In the genomic region with DNA sequence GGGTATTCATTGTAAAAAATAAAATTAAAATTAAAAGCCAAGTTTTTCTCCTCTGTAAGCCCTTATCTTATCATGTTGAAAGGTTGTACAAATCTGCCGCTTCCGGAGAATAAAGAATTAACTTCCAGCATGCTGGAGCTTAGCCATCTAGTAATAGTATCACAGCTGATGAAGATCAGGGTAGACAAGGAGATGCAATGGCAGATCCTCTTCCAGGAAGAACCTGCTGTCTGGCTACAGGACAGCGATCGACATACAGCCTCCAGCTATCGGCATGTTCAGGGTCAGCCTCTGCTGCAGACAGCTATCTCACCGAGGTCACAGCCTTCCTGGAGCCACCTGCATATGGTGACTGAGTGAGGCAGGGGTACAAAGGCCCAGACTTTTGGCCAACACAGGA, we compare ENCODE assay signal across 24 cellular contexts.
"Had no signal": no experiment of that assay in that cellular context is flagged by ENCODE, and none has a peak within 500 bp of the region (broad histone marks: within the 10 kb centered on the region; RNA-seq: fewer than 3 reads in every experiment).

No MANE protein-coding gene starts in this region.

- DNase-seq: occipital lobe; psoas muscle; right lobe of liver; sigmoid colon; stimulated activated CD4-positive, alpha-beta T cell treated with anti-CD3 and anti-CD28 coated beads, Interleukin-15, amount 100 ng/mL, for 24 hours; stimulated activated CD4-positive, alpha-beta T cell treated with anti-CD3 and anti-CD28 coated beads, Interleukin-2, amount 100 ng/mL, for 24 hours; stimulated activated CD4-positive, alpha-beta T cell treated with anti-CD3 and anti-CD28 coated beads, Interleukin-2, amount 100 ng/mL, for 48 hours; stimulated activated CD4-positive, alpha-beta T cell treated with anti-CD3 and anti-CD28 coated beads, Interleukin-4, amount 100 ng/mL, for 24 hours; stimulated activated naive B cell treated with anti-CD40 and anti-IgM and Interleukin-4, amounts not matched to agents 10 μg/mL and 1 μg/mL and 100 μg/mL, for 72 hours; stimulated activated naive CD4-positive, alpha-beta T cell treated with Interleukin-2 at 50 U/mL for 16 hours; trophoblast cell; upper lobe of left lung had no signal

- H3K4me3 ChIP-seq: neural progenitor cell, ovary, psoas muscle, right lobe of liver, sigmoid colon, stomach, thoracic aorta, thyroid gland, tibial nerve, upper lobe of left lung, vagina had no signal

- H3K36me3 ChIP-seq: neural progenitor cell, ovary, right lobe of liver, thyroid gland, vagina had no signal

- H3K27ac ChIP-seq: neural progenitor cell, ovary, parathyroid adenoma, psoas muscle, right lobe of liver, sigmoid colon, stomach, thoracic aorta, thyroid gland, tibial nerve, upper lobe of left lung, vagina had no signal

- H3K27ac Mint-ChIP-seq: natural killer cell treated with Interleukin-12 subunit alpha and Interleukin-12 subunit beta and Interleukin-15 and Interleukin-18, amount 100 ng/mL, for 72 hours; neural progenitor cell; progenitor cell of endocrine pancreas; stimulated activated effector memory CD8-positive, alpha-beta T cell treated with anti-CD3 and anti-CD28 coated beads, Interleukin-12 subunit alpha, Interleukin-12 subunit beta, amount 100 ng/mL, for 72 hours; stimulated activated naive B cell treated with anti-CD40 and anti-IgM and Interleukin-4, amounts not matched to agents 10 μg/mL and 1 μg/mL and 100 μg/mL, for 72 hours; stimulated activated naive CD8-positive, alpha-beta T cell treated with anti-CD3 and anti-CD28 coated beads, Interleukin-15, Interleukin-2, amounts not matched to agents 100 ng/mL and 50 ng/mL, for 24 hours had no signal

- H3K4me1 ChIP-seq: neural progenitor cell, thyroid gland had no signal

- H3K9me3 Mint-ChIP-seq: natural killer cell treated with Interleukin-12 subunit alpha and Interleukin-12 subunit beta and Interleukin-15 and Interleukin-18, amount 100 ng/mL, for 72 hours; neural progenitor cell; stimulated activated effector memory CD8-positive, alpha-beta T cell treated with anti-CD3 and anti-CD28 coated beads, Interleukin-12 subunit alpha, Interleukin-12 subunit beta, amount 100 ng/mL, for 72 hours; stimulated activated naive CD8-positive, alpha-beta T cell treated with anti-CD3 and anti-CD28 coated beads, Interleukin-15, Interleukin-2, amounts not matched to agents 100 ng/mL and 50 ng/mL, for 24 hours had no signal

- H3K4me2 ChIP-seq: neural progenitor cell had no signal

- H3K9ac ChIP-seq: neural progenitor cell, parathyroid adenoma had no signal

- H2AFZ ChIP-seq: neural progenitor cell, parathyroid adenoma had no signal

- ATAC-seq: natural killer cell treated with Interleukin-12 subunit alpha and Interleukin-12 subunit beta and Interleukin-15 and Interleukin-18, amount 100 ng/mL, for 72 hours; stimulated activated effector memory CD8-positive, alpha-beta T cell treated with anti-CD3 and anti-CD28 coated beads, Interleukin-12 subunit alpha, Interleukin-12 subunit beta, amount 100 ng/mL, for 72 hours; stimulated activated naive B cell treated with anti-CD40 and anti-IgM and Interleukin-4, amounts not matched to agents 10 μg/mL and 1 μg/mL and 100 μg/mL, for 72 hours had no signal

- H3K27me3 ChIP-seq: neural progenitor cell, ovary, right lobe of liver, sigmoid colon, stomach, thyroid gland, tibial nerve, upper lobe of left lung, vagina had no signal

- H3K9me3 ChIP-seq: ovary, psoas muscle, right lobe of liver, sigmoid colon, stomach, thoracic aorta, thyroid gland, tibial nerve, upper lobe of left lung, vagina had no signal

- H3K27me3 Mint-ChIP-seq: natural killer cell treated with Interleukin-12 subunit alpha and Interleukin-12 subunit beta and Interleukin-15 and Interleukin-18, amount 100 ng/mL, for 72 hours; progenitor cell of endocrine pancreas; stimulated activated naive B cell treated with anti-CD40 and anti-IgM and Interleukin-4, amounts not matched to agents 10 μg/mL and 1 μg/mL and 100 μg/mL, for 72 hours; stimulated activated naive CD8-positive, alpha-beta T cell treated with anti-CD3 and anti-CD28 coated beads, Interleukin-15, Interleukin-2, amounts not matched to agents 100 ng/mL and 50 ng/mL, for 24 hours had no signal

- H3K4me3 Mint-ChIP-seq: natural killer cell treated with Interleukin-12 subunit alpha and Interleukin-12 subunit beta and Interleukin-15 and Interleukin-18, amount 100 ng/mL, for 72 hours; neural progenitor cell; stimulated activated effector memory CD8-positive, alpha-beta T cell treated with anti-CD3 and anti-CD28 coated beads, Interleukin-12 subunit alpha, Interleukin-12 subunit beta, amount 100 ng/mL, for 72 hours; stimulated activated naive B cell treated with anti-CD40 and anti-IgM and Interleukin-4, amounts not matched to agents 10 μg/mL and 1 μg/mL and 100 μg/mL, for 72 hours; stimulated activated naive CD8-positive, alpha-beta T cell treated with anti-CD3 and anti-CD28 coated beads, Interleukin-15, Interleukin-2, amounts not matched to agents 100 ng/mL and 50 ng/mL, for 24 hours had no signal
